In the genomic region with DNA sequence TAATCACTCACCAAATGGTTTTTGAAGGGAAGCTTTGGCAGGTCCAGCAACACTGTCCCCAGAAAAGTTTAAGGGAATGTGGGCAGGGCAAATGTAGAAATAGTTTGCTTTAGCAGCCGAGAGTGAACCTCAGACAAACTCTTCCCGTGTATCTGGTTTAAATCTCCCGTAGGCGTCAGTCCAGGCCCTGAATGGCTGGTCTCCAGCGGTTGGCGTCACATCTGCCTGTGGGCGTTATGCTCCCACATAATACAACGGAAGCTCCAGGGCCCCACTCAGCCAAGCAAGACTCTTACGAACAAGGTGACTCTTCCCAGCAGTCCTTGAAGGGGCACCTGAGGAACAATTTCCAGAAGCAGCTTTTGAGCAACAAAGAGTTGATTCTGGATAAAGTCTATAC, we compare ENCODE assay signal across 11 cellular contexts. TPM values are rescaled to one million over a fixed set of nuclear protein-coding genes. Genes with fewer than 3 reads are reported as not detected.
DNase-seq lines count a peak whose midpoint lies in the region; ATAC-seq and TF ChIP-seq lines count a peak whose summit lies in the region.
"Had no signal": no experiment of that assay in that cellular context is flagged by ENCODE, and none has a peak within 500 bp of the region (broad histone marks: within the 10 kb centered on the region; RNA-seq: fewer than 3 reads in every experiment).

No MANE protein-coding gene starts in this region.

- H3K4me3 ChIP-seq in smooth muscle cell = no peak overlapping the region
- H3K4me3 ChIP-seq in naive thymus-derived CD4-positive, alpha-beta T cell (ENCODE audit: low read length) = no peak overlapping the region

- ATAC-seq in T-cell (replicated peaks in 1 of 4) (no peak), HG03159 (IDR thresholded peaks at IDR 0.05; ENCODE audit: unreplicated experiment) (no peak)
- no peak for ATAC-seq in naive thymus-derived CD4-positive, alpha-beta T cell

- H3K36me3 ChIP-seq in smooth muscle cell (ENCODE audit: low read depth) = no peaks in the 10 kb centered on the region
- H3K36me3 ChIP-seq in naive thymus-derived CD4-positive, alpha-beta T cell (ENCODE audit: control insufficient read depth in 2 of 3, insufficient read depth in 3 of 3, low read length in 3 of 3) = no peaks in the 10 kb centered on the region

- peaks cover 2 to 5% (median 2%) of the 10 kb centered on the region in 3 donors for H3K4me1 Mint-ChIP-seq in T-cell
- peaks cover 0 to 10% (median 5%) of the 10 kb centered on the region in 7 donors for H3K4me1 Mint-ChIP-seq in naive thymus-derived CD4-positive, alpha-beta T cell

- H2AFZ ChIP-seq in smooth muscle cell (ENCODE audit: low read depth) = no peak overlapping the region

- H3K27ac ChIP-seq in layer of hippocampus (ENCODE audit: low read depth, low read length) = peak overlapping the region; percentile 90
- H3K27ac ChIP-seq in smooth muscle cell (ENCODE audit: low read depth) = peak overlapping the region; percentile 72
- H3K27ac ChIP-seq in naive thymus-derived CD4-positive, alpha-beta T cell (ENCODE audit: low read depth, low read length) = no peak overlapping the region

- no peak for TF ChIP-seq CTCF in smooth muscle cell (IDR thresholded peaks at IDR 0.05; ENCODE audit: borderline replicate concordance, insufficient read depth, poor library complexity, severe bottlenecking)

- no peaks in the 10 kb centered on the region for H3K9me3 Mint-ChIP-seq in T-cell
- H3K9me3 Mint-ChIP-seq in naive thymus-derived CD4-positive, alpha-beta T cell = no peaks in the 10 kb centered on the region

- CTCF ChIA-PET in T-cell (lab: Charles Lee) (no interaction called here), HEK293T (lab: Yijun Ruan, JAX) (interaction anchor here (0.6 kb wide), 1 partner anchor 10 kb away, joined by 4 read pairs; no protein-coding TSS in a partner anchor)
- CTCF ChIA-PET in naive thymus-derived CD4-positive, alpha-beta T cell (lab: Charles Lee) = no interaction called here

- no peaks in the 10 kb centered on the region for H3K9me3 ChIP-seq in smooth muscle cell (replicated peaks; ENCODE audit: low read depth)
- no peaks in the 10 kb centered on the region for H3K9me3 ChIP-seq in naive thymus-derived CD4-positive, alpha-beta T cell (ENCODE audit: control insufficient read depth in 2 of 3, low read length in 3 of 3)

- no peaks in the 10 kb centered on the region for H3K27me3 Mint-ChIP-seq in T-cell
- H3K27me3 Mint-ChIP-seq in naive thymus-derived CD4-positive, alpha-beta T cell = peaks cover 0 to 3% (median 0%) of the 10 kb centered on the region in 5 donors

- peak overlapping the region; percentile 73 for H3K9ac ChIP-seq in smooth muscle cell (ENCODE audit: low read depth)

- no peaks in the 10 kb centered on the region for H3K27me3 ChIP-seq in layer of hippocampus (ENCODE audit: control insufficient read depth, insufficient read depth, low read length)
- H3K27me3 ChIP-seq in smooth muscle cell (ENCODE audit: low read depth) = no peaks in the 10 kb centered on the region
- no peaks in the 10 kb centered on the region for H3K27me3 ChIP-seq in naive thymus-derived CD4-positive, alpha-beta T cell (ENCODE audit: control insufficient read depth in 2 of 2, insufficient read depth in 2 of 2, low read length in 2 of 2)

- no peaks in the 10 kb centered on the region for H4K20me1 ChIP-seq in smooth muscle cell (ENCODE audit: low read depth)

- H3K36me3 Mint-ChIP-seq in T-cell = no peaks in the 10 kb centered on the region
- H3K36me3 Mint-ChIP-seq in naive thymus-derived CD4-positive, alpha-beta T cell = peaks cover 0 to 5% (median 0%) of the 10 kb centered on the region in 5 donors

- no peaks in the 10 kb centered on the region for H3K79me2 ChIP-seq in smooth muscle cell (ENCODE audit: low read depth)

- H3F3A ChIP-seq in smooth muscle cell (ENCODE audit: low read depth) = peaks cover 3% of the 10 kb centered on the region

- DNase-seq in ELF-1 (ENCODE audit: low read depth, low spot score) (peak; percentile 20), T-cell (no peak), smooth muscle cell (lab: John Stamatoyannopoulos, UW; ENCODE audit: unreplicated experiment) (no peak), HEK293T (ENCODE audit: extremely low spot score) (no peak), SHP77 (lab: John Stamatoyannopoulos, UW) (no peak)
- DNase-seq in naive thymus-derived CD4-positive, alpha-beta T cell = no peak
- DNase-seq: activated T-cell treated with anti-CD3 and anti-CD28 coated beads, Interleukin-2, amount 50 U/mL, for 1 hour; NCI-H2227 treated with DMSO at 0.1 percent for 48 hours; stimulated activated CD8-positive, alpha-beta memory T cell treated with anti-CD3 and anti-CD28 coated beads, Interleukin-4, amount 100 ng/mL, for 48 hours had no signal

- intact Hi-C loops in naive thymus-derived CD4-positive, alpha-beta T cell (cut with micrococcal nuclease) = no loop called here

- peaks cover 12% of the 10 kb centered on the region for H3K4me1 ChIP-seq in smooth muscle cell (ENCODE audit: low read depth)
- peaks cover 7 to 8% of the 10 kb centered on the region in 2 donors for H3K4me1 ChIP-seq in naive thymus-derived CD4-positive, alpha-beta T cell (ENCODE audit: control insufficient read depth in 2 of 2, insufficient read depth in 2 of 2, low read length in 2 of 2)

- H3K4me3 Mint-ChIP-seq in T-cell = peak overlapping the region in 2 of 3 donors; percentile 21 to 37
- peak overlapping the region in 4 of 10 donors; percentile 36 to 82 (median 64) for H3K4me3 Mint-ChIP-seq in naive thymus-derived CD4-positive, alpha-beta T cell

- H3K4me2 ChIP-seq in smooth muscle cell = peak overlapping the region; percentile 92

- POLR2A ChIA-PET in T-cell (lab: Charles Lee) = interaction anchor here in 1 of 2 donors (0.5 kb wide), 1 partner anchor 64 kb away, joined by 4 read pairs; no protein-coding TSS in a partner anchor
- POLR2A ChIA-PET in HEK293T (lab: Yijun Ruan, JAX) = interaction anchor here (1.7 to 3.1 kb wide), 3 partner anchors 13 to 147 kb away, joined by 4 to 11 read pairs (median 7); a partner anchor contains a TSS
- POLR2A ChIA-PET in naive thymus-derived CD4-positive, alpha-beta T cell (lab: Charles Lee) = interaction anchor here (0.7 kb wide), 1 partner anchor 22 kb away, joined by 3 read pairs; no protein-coding TSS in a partner anchor

- 38% methylated on average over 9 of the region's 9 CpGs for WGBS in smooth muscle cell (ENCODE audit: low lambda C conversion rate)

- H3K27ac Mint-ChIP-seq in T-cell = no peak overlapping the region
- H3K27ac Mint-ChIP-seq in naive thymus-derived CD4-positive, alpha-beta T cell = no peak overlapping the region

TF ChIP-seq in HEK293T, 16 proteins besides CTCF, POLR2A, EP300 and RAD21:
- TF ChIP-seq HDGF (IDR thresholded peaks at IDR 0.05; ENCODE audit: borderline replicate concordance) (no peak), ARNT (IDR thresholded peaks at IDR 0.05) (no peak), LEF1 (IDR thresholded peaks at IDR 0.05; ENCODE audit: borderline replicate concordance) (no peak), ELF4 (IDR thresholded peaks at IDR 0.05) (no peak), ZNF384 (IDR thresholded peaks at IDR 0.05) (no peak), CTBP1 (IDR thresholded peaks at IDR 0.05; ENCODE audit: borderline replicate concordance) (no peak)

RNA-seq across cellular contexts. Expression of a gene that starts 0.9 kb away (rescaled TPM):
- total RNA-seq in T-cell (1 to 10 TPM in 1 of 5 donors, under 1 TPM in 3, not detected in 1; 0.36 to 1.3 (median 0.56) TPM), smooth muscle cell (0.18 and 0.31 TPM in 2 replicates)
- polyA plus RNA-seq in smooth muscle cell = 0.53 and 2.6 TPM in 2 replicates
- total RNA-seq in naive thymus-derived CD4-positive, alpha-beta T cell = 1 to 10 TPM in 1 of 5 experiments, not detected in 4; 1.7 TPM
- polyA plus RNA-seq in naive thymus-derived CD4-positive, alpha-beta T cell = under 1 TPM; 0.30 to 0.41 TPM

RNA-seq across cellular contexts. Expression of a gene that starts 6.6 kb away (rescaled TPM):
- total RNA-seq in T-cell = 10 to 100 TPM; 15.3 to 26.1 (median 21.5) TPM
- total RNA-seq in smooth muscle cell = 6.9 and 12.2 TPM in 2 replicates
- polyA plus RNA-seq in smooth muscle cell = 14.9 and 17.3 TPM in 2 replicates
- 10 to 100 TPM; 11.8 to 39.5 (median 31.2) TPM for total RNA-seq in naive thymus-derived CD4-positive, alpha-beta T cell
- 10 to 100 TPM; 17.5 to 17.9 TPM for polyA plus RNA-seq in naive thymus-derived CD4-positive, alpha-beta T cell

RNA-seq across cellular contexts. Expression of a gene that starts 19.1 kb away (rescaled TPM):
- total RNA-seq in T-cell (10 to 100 TPM; 17.3 to 28.2 (median 22.1) TPM), smooth muscle cell (18.9 and 23.5 TPM in 2 replicates)
- polyA plus RNA-seq in smooth muscle cell = 9.6 and 11.5 TPM in 2 replicates
- 10 to 100 TPM; 19.9 to 26.7 (median 20.5) TPM for total RNA-seq in naive thymus-derived CD4-positive, alpha-beta T cell
- polyA plus RNA-seq in naive thymus-derived CD4-positive, alpha-beta T cell = 10 to 100 TPM; 11.4 to 15.6 TPM

RNA-seq across cellular contexts. Expression of a gene that starts 56.5 kb away (rescaled TPM):
- total RNA-seq in T-cell (100 to 1,000 TPM in 3 of 5 donors, 10 to 100 TPM in 2; 78.9 to 121 (median 117) TPM), smooth muscle cell (17.8 and 34.4 TPM in 2 replicates)
- polyA plus RNA-seq in smooth muscle cell = 10.5 and 12.4 TPM in 2 replicates
- 100 to 1,000 TPM in 2 of 5 experiments, 10 to 100 TPM in 3; 81.7 to 141 (median 84.7) TPM for total RNA-seq in naive thymus-derived CD4-positive, alpha-beta T cell
- polyA plus RNA-seq in naive thymus-derived CD4-positive, alpha-beta T cell = 10 to 100 TPM; 16.6 to 17.2 TPM
